ENCODE assay signal across 8 cellular contexts in the genomic region with DNA sequence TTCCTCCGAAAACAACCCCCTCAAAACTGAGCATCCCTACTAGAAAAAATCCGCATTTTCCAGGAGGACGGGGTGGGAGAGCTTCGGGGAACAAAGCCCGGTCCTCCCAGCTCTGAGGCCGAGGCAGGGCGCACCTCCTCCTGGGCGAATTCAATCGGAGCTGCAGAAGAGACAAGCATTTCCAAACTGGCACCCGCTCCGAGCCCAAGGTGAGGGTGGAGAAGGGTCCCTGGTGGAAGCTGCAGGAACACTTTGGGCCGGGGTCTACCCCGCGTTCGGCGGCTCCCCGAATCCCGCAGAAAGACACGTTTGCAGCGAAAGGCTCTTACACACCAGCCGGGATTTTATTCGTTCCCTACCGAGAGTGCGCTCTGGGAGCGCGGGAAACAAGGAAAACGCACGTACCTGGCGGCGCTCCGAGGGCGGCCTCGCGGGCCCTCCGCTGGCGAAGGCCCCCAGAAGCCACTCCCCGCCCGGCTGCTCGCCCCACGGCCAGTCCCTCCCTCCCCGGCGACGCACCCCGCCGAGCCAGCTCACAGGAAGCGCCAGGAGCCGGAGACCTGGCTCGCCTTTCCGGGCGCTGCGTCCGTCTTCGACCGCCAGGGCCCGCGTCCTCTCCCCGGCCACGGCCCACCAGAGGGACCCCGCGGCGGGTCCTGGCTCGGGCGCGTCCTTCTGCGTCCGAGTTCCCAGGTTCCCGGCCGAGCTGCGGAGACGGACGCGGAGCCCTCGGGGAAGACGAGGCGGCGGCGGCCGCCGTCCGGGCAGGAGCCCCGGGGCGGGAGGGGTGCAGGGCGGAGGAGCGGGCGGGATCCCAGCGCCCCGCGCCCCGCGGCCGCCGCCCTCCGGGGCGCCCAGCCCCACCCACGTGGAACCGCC. TPM values are rescaled to one million over a fixed set of nuclear protein-coding genes. Genes with fewer than 3 reads are reported as not detected.
DNase-seq lines count a peak whose midpoint lies in the region; TF ChIP-seq lines count a peak whose summit lies in the region.

No MANE protein-coding gene starts in this region.

- H3K4me3 Mint-ChIP-seq in T-helper 2 cell treated with Interferon-gamma antibody and Interleukin-4, amounts not matched to agents 5 μg/mL and 100 μg/mL, for 36 hours = peak overlapping the region; percentile 75

- DNase-seq in NCI-H82 (lab: John Stamatoyannopoulos, UW) = peak; percentile 81
- DNase-seq in NCI-H82 treated with DMSO at 0.1 percent for 48 hours (lab: John Stamatoyannopoulos, UW; ENCODE audit: unreplicated experiment) = no peak
- peak; percentile 27 for DNase-seq in HFF-Myc (ENCODE audit: extremely low read depth, low read depth)
- DNase-seq in NCI-H1092 treated with DMSO at 0.1 percent for 48 hours (lab: John Stamatoyannopoulos, UW) = peak; percentile 78
- peak; percentile 65 for DNase-seq in T-helper 2 cell treated with Interferon-gamma antibody and Interleukin-4, amounts not matched to agents 5 μg/mL and 100 μg/mL, for 36 hours (ENCODE audit: low spot score)
- DNase-seq in central memory CD4-positive, alpha-beta T cell = peak; percentile 24
- DNase-seq in iris pigment epithelial cell (ENCODE audit: low read depth) = peak; percentile 94
- peak; percentile 89 for DNase-seq in smooth muscle cell (lab: John Stamatoyannopoulos, UW; ENCODE audit: unreplicated experiment)

- no peaks in the 10 kb centered on the region for H3K36me3 ChIP-seq in smooth muscle cell (ENCODE audit: low read depth)

- H3K4me2 ChIP-seq in smooth muscle cell = peak overlapping the region; percentile 100

- H4K20me1 ChIP-seq in smooth muscle cell (ENCODE audit: low read depth) = peaks cover 25% of the 10 kb centered on the region

- H3K9me3 Mint-ChIP-seq in T-helper 2 cell treated with Interferon-gamma antibody and Interleukin-4, amounts not matched to agents 5 μg/mL and 100 μg/mL, for 36 hours = no peaks in the 10 kb centered on the region

- peak overlapping the region; percentile 88 for H3K27ac ChIP-seq in smooth muscle cell (ENCODE audit: low read depth)

- H3K36me3 Mint-ChIP-seq in T-helper 2 cell treated with Interferon-gamma antibody and Interleukin-4, amounts not matched to agents 5 μg/mL and 100 μg/mL, for 36 hours (ENCODE audit: low read depth) = peaks cover 4% of the 10 kb centered on the region

- H3K9ac ChIP-seq in smooth muscle cell (ENCODE audit: low read depth) = peak overlapping the region; percentile 80

- peak overlapping the region; percentile 94 for H3K4me3 ChIP-seq in HFF-Myc (replicated peaks; ENCODE audit: low read depth, low read length)
- peak overlapping the region; percentile 72 for H3K4me3 ChIP-seq in smooth muscle cell

- H3K4me1 ChIP-seq in smooth muscle cell (ENCODE audit: low read depth) = peaks cover 33% of the 10 kb centered on the region

- no peaks in the 10 kb centered on the region for H3K27me3 ChIP-seq in smooth muscle cell (ENCODE audit: low read depth)

- TF ChIP-seq CTCF in HFF-Myc (IDR thresholded peaks at IDR 0.05; ENCODE audit: low read depth, low read length, missing control alignments) = no peak
- peak; percentile 29 for TF ChIP-seq CTCF in smooth muscle cell (IDR thresholded peaks at IDR 0.05; ENCODE audit: borderline replicate concordance, insufficient read depth, poor library complexity, severe bottlenecking)

- H3K79me2 ChIP-seq in smooth muscle cell (ENCODE audit: low read depth) = peaks cover 62% of the 10 kb centered on the region

- H3F3A ChIP-seq in smooth muscle cell (ENCODE audit: low read depth) = no peaks in the 10 kb centered on the region

- no peak overlapping the region for H3K27ac Mint-ChIP-seq in T-helper 2 cell treated with Interferon-gamma antibody and Interleukin-4, amounts not matched to agents 5 μg/mL and 100 μg/mL, for 36 hours

- WGBS in smooth muscle cell (ENCODE audit: low lambda C conversion rate) = under 1% methylated on average over 28 of the region's 96 CpGs

- peaks cover 53% of the 10 kb centered on the region for H3K27me3 Mint-ChIP-seq in T-helper 2 cell treated with Interferon-gamma antibody and Interleukin-4, amounts not matched to agents 5 μg/mL and 100 μg/mL, for 36 hours (ENCODE audit: low read depth)

- H3K9me3 ChIP-seq in smooth muscle cell (replicated peaks; ENCODE audit: low read depth) = no peaks in the 10 kb centered on the region

- no peak overlapping the region for H2AFZ ChIP-seq in smooth muscle cell (ENCODE audit: low read depth)

- H3K4me1 Mint-ChIP-seq in T-helper 2 cell treated with Interferon-gamma antibody and Interleukin-4, amounts not matched to agents 5 μg/mL and 100 μg/mL, for 36 hours (ENCODE audit: low read depth) = peaks cover 11% of the 10 kb centered on the region

RNA-seq across cellular contexts. Expression of a gene that starts 49.8 kb away (rescaled TPM):
- total RNA-seq in smooth muscle cell = 4.6 and 5.4 TPM in 2 replicates
- polyA plus RNA-seq in smooth muscle cell = 3.2 and 3.9 TPM in 2 replicates

RNA-seq across cellular contexts. Expression of a gene that starts 50.3 kb away (rescaled TPM):
- total RNA-seq in smooth muscle cell = 61.4 and 61.6 TPM in 2 replicates
- 97.1 and 98.4 TPM in 2 replicates for polyA plus RNA-seq in smooth muscle cell
